2 cellular contexts compared by ENCODE assay signal in the genomic region with DNA sequence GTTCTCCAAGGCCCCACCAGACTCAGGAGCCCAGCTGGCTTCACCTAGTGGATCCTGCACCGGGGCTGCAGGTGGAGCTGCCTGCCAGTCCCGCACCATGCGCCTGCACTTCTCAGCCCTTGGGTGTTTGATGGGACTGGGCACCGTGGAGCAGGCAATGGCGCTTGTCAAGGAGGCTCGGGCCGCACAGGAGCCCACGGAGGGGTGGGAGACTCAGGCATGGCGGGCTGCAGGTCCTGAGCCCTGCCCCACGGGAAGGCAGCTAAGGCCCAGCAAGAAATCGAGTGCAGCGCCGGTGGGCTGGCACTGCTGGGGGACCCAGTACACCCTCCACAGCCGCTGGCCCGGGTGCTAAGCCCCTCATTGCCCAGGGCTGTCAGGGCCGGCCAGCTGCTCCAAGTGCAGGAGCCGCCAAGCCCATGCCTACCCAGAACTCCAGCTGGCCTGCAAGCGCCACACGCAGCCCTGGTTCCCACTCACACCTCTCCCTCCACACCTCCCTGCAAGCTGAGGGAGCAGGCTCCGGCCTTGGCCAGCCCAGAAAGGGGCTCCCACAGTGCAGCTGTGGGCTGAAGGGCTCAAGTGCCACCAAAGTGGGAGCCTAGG.
DNase-seq lines count a peak whose midpoint lies in the region; ATAC-seq and TF ChIP-seq lines count a peak whose summit lies in the region.
"Not testable (repeated sequence)": the region's sequence is repeated elsewhere in the genome, so short reads cannot be mapped to it uniquely, and the experiment has no call there.

No MANE protein-coding gene starts in this region.

- intact Hi-C loops in Right ventricle myocardium inferior (cut with DNase I) = not testable (repeated sequence)

- not testable (repeated sequence) for H3K36me3 Mint-ChIP-seq in chondrocyte (ENCODE audit: low read depth)

- not testable (repeated sequence) for TF ChIP-seq CTCF in chondrocyte (IDR thresholded peaks at IDR 0.05)

- not testable (repeated sequence) for H3K27me3 Mint-ChIP-seq in chondrocyte (ENCODE audit: low read depth)

- DNase-seq in chondrocyte (ENCODE audit: low spot score) (peak; percentile 79), Right ventricle myocardium inferior (ENCODE audit: missing footprints) (peak; percentile 50)

- ATAC-seq in Right ventricle myocardium inferior = not testable (repeated sequence)

- not testable (repeated sequence) for H3K9me3 Mint-ChIP-seq in chondrocyte (ENCODE audit: low read depth)

- H3K4me3 Mint-ChIP-seq in chondrocyte (ENCODE audit: unreplicated experiment) = not testable (repeated sequence)

- not testable (repeated sequence) for H3K4me1 Mint-ChIP-seq in chondrocyte (ENCODE audit: low read depth)

- H3K27ac Mint-ChIP-seq in chondrocyte (ENCODE audit: unreplicated experiment) = not testable (repeated sequence)
